7 cellular contexts compared by ENCODE assay signal in genomic region chr13:34161829-34162544, GRCh38.
A peak's percentile ranks its signal among the peaks of the same experiment; 100 is the strongest.
DNase-seq lines count a peak whose midpoint lies in the region; ATAC-seq and TF ChIP-seq lines count a peak whose summit lies in the region.

No MANE protein-coding gene starts in this region.

- peak overlapping the region; percentile 24 for H2AFZ ChIP-seq in hepatocyte

- peak; percentile 56 for ATAC-seq in HG02798 (IDR thresholded peaks at IDR 0.05; ENCODE audit: poor library complexity, unreplicated experiment)

- whole genome bisulfite sequencing in hepatocyte (ENCODE audit: low lambda C conversion rate, missing lambda C conversion rate) = 21% methylated on average over 7 of the region's 7 CpGs
- WGBS in thyroid gland, 2 donors = 25 to 27% methylated on average over 7 of the region's 7 CpGs

- CTCF ChIA-PET in CD4-positive, alpha-beta memory T cell (lab: Charles Lee; ENCODE audit: partially characterized antibody) = no interaction called here

- no peaks in the 10 kb centered on the region for H3K36me3 ChIP-seq in adipocyte (ENCODE audit: control insufficient read depth, insufficient read depth, low read length, severe bottlenecking)
- no peaks in the 10 kb centered on the region for H3K36me3 ChIP-seq in hepatocyte (replicated peaks; ENCODE audit: insufficient read depth, low read depth)
- H3K36me3 ChIP-seq in thyroid gland = no peaks in the 10 kb centered on the region
- no peaks in the 10 kb centered on the region for H3K36me3 ChIP-seq in CD4-positive, alpha-beta memory T cell (ENCODE audit: insufficient read depth, low read length)

- TF ChIP-seq CTCF in hepatocyte (IDR thresholded peaks at IDR 0.05; ENCODE audit: poor library complexity) = no peak
- TF ChIP-seq CTCF in thyroid gland (IDR thresholded peaks at IDR 0.05) = no peak
- TF ChIP-seq CTCF in glutamatergic neuron (IDR thresholded peaks at IDR 0.05; ENCODE audit: partially characterized antibody, unreplicated experiment) = no peak

- no peak overlapping the region for H3K4me3 Mint-ChIP-seq in CD4-positive, alpha-beta memory T cell
- no peak overlapping the region for H3K4me3 Mint-ChIP-seq in glutamatergic neuron (ENCODE audit: unreplicated experiment)

- H3K9ac ChIP-seq in adipocyte (ENCODE audit: low read length) = peak overlapping the region; percentile 83

- H3K9me2 ChIP-seq in hepatocyte (replicated peaks; ENCODE audit: insufficient read depth) = no peaks in the 10 kb centered on the region

- H3K4me3 ChIP-seq in adipocyte (ENCODE audit: low read length) (peak overlapping the region; percentile 41), hepatocyte (no peak overlapping the region), thyroid gland (replicated peaks in 1 of 3) (no peak overlapping the region)
- no peak overlapping the region for H3K4me3 ChIP-seq in CD4-positive, alpha-beta memory T cell (ENCODE audit: low read length in 2 of 2)

- H3K27me3 ChIP-seq in adipocyte (replicated peaks; ENCODE audit: control insufficient read depth, insufficient read depth, low read length) = no peaks in the 10 kb centered on the region
- H3K27me3 ChIP-seq in hepatocyte = no peaks in the 10 kb centered on the region
- no peaks in the 10 kb centered on the region for H3K27me3 ChIP-seq in thyroid gland
- H3K27me3 ChIP-seq in CD4-positive, alpha-beta memory T cell (ENCODE audit: insufficient read depth, low read length) = no peaks in the 10 kb centered on the region

- no peaks in the 10 kb centered on the region for H3K36me3 Mint-ChIP-seq in CD4-positive, alpha-beta memory T cell
- no peaks in the 10 kb centered on the region for H3K36me3 Mint-ChIP-seq in glutamatergic neuron (ENCODE audit: unreplicated experiment)

- H3K4me1 Mint-ChIP-seq in CD4-positive, alpha-beta memory T cell = peaks cover 0 to 4% (median 1%) of the 10 kb centered on the region in 4 donors
- H3K4me1 Mint-ChIP-seq in glutamatergic neuron (ENCODE audit: low read depth, unreplicated experiment) = peaks cover 11% of the 10 kb centered on the region

- TF ChIP-seq POLR2A in thyroid gland (IDR thresholded peaks at IDR 0.05) = no peak

- DNase-seq in adipocyte (ENCODE audit: low read depth) = peak; percentile 87
- DNase-seq in hepatocyte (ENCODE audit: low spot score) = peak; percentile 33
- DNase-seq in thyroid gland = no peak
- no peak for DNase-seq in activated T-cell treated with anti-CD3 and anti-CD28 coated beads, Interleukin-2, amount 50 U/mL, for 48 hours
- no peak for DNase-seq in CD4-positive, alpha-beta memory T cell
- DNase-seq in glutamatergic neuron = no peak

- intact Hi-C loops in thyroid gland (cut with DNase I) = no loop called here
- intact Hi-C loops in CD4-positive, alpha-beta memory T cell (cut with micrococcal nuclease) = no loop called here

- peaks cover 0 to 4% (median 1%) of the 10 kb centered on the region in 8 donors for H3K9me3 Mint-ChIP-seq in CD4-positive, alpha-beta memory T cell
- no peaks in the 10 kb centered on the region for H3K9me3 Mint-ChIP-seq in glutamatergic neuron (ENCODE audit: unreplicated experiment)

- peaks cover 5 to 8% of the 10 kb centered on the region in 2 donors for H3K27me3 Mint-ChIP-seq in CD4-positive, alpha-beta memory T cell
- H3K27me3 Mint-ChIP-seq in glutamatergic neuron (ENCODE audit: unreplicated experiment) = no peaks in the 10 kb centered on the region

- no peaks in the 10 kb centered on the region for H3K9me3 ChIP-seq in adipocyte (ENCODE audit: control insufficient read depth, low read length)
- H3K9me3 ChIP-seq in hepatocyte (ENCODE audit: low read depth) = no peaks in the 10 kb centered on the region
- no peaks in the 10 kb centered on the region for H3K9me3 ChIP-seq in thyroid gland
- H3K9me3 ChIP-seq in CD4-positive, alpha-beta memory T cell (ENCODE audit: control insufficient read depth in 1 of 2, low read length in 2 of 2) = no peaks in the 10 kb centered on the region

- no peaks in the 10 kb centered on the region for H3K79me2 ChIP-seq in hepatocyte

- H3K27ac ChIP-seq in hepatocyte (peak overlapping the region; percentile 46), thyroid gland (peak overlapping the region; percentile 50 to 90 (median 73))
- no peak overlapping the region for H3K27ac ChIP-seq in CD4-positive, alpha-beta memory T cell (ENCODE audit: low read depth, low read length)

- no peak overlapping the region for H3K27ac Mint-ChIP-seq in CD4-positive, alpha-beta memory T cell
- H3K27ac Mint-ChIP-seq in glutamatergic neuron (ENCODE audit: unreplicated experiment) = no peak overlapping the region

- POLR2A ChIA-PET in CD4-positive, alpha-beta memory T cell (lab: Charles Lee; ENCODE audit: partially characterized antibody) = no interaction called here

- no peaks in the 10 kb centered on the region for H4K20me1 ChIP-seq in hepatocyte (ENCODE audit: insufficient read depth, poor library complexity, severe bottlenecking)

- peaks cover 52% of the 10 kb centered on the region for H3K4me1 ChIP-seq in adipocyte (ENCODE audit: control insufficient read depth, insufficient read depth, low read length)
- peaks cover 20% of the 10 kb centered on the region for H3K4me1 ChIP-seq in hepatocyte (ENCODE audit: insufficient read depth)
- H3K4me1 ChIP-seq in thyroid gland = peaks cover 22 to 45% of the 10 kb centered on the region in 2 donors
- H3K4me1 ChIP-seq in CD4-positive, alpha-beta memory T cell (ENCODE audit: insufficient read depth, low read length) = no peaks in the 10 kb centered on the region

- peak overlapping the region; percentile 61 for H3K4me2 ChIP-seq in hepatocyte

Comparison
In these comparisons a context has a peak if more than half of its experiments do, and no peak if none do; other contexts are left out.
1. DNase-seq: peak in adipocyte (single experiment) and hepatocyte (single experiment); none in thyroid gland (0 of 2), activated T-cell treated with anti-CD3 and anti-CD28 coated beads, Interleukin-2, amount 50 U/mL, for 48 hours (0 of 2), CD4-positive, alpha-beta memory T cell (0 of 5) and glutamatergic neuron (single experiment).